Comparison of ENCODE assay signal across 16 cellular contexts in the genomic region with DNA sequence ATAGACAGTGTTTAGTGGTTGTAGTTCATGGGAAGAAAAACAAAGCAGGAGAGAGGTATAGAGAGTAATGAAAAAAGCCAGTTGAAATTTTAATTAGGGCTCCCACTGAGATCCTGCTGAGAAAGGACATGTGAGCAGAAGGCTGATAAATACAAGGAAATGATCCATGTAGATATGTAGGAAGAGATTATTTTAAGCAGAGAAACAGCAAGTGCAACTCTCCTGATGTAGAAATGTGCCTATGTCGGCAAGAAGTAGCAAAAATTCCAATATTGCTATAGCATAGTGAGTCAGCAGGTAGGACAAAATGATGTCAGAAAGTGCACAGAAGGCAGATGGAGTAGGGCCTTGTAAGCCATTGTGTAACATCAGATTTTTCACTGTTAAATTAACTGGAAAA.
A peak's percentile ranks its signal among the peaks of the same experiment; 100 is the strongest.
DNase-seq lines count a peak whose midpoint lies in the region; ATAC-seq, FAIRE-seq and TF ChIP-seq lines count a peak whose summit lies in the region.
"Had no signal": no experiment of that assay in that cellular context is flagged by ENCODE, and none has a peak within 500 bp of the region (broad histone marks: within the 10 kb centered on the region; RNA-seq: fewer than 3 reads in every experiment).

No MANE protein-coding gene starts in this region.

- no peak overlapping the region for H3K4me2 ChIP-seq in A549

- POLR2A ChIA-PET in A549 (lab: Yijun Ruan, JAX), result no interaction called here

- intact Hi-C loops in adrenal gland (cut with DNase I), result no loop called here

- H3K4me1 ChIP-seq in A549, result peaks cover 3% of the 10 kb centered on the region; the same call in 1 of the 3 replicates
- H3K4me1 ChIP-seq in adrenal gland (replicated peaks in 1 of 2), result no peaks in the 10 kb centered on the region

- peak in 1 of 2 experiments; percentile 38 for DNase-seq in A549 (ENCODE audit: low read depth in 1 of 2, low spot score in 1 of 2)
- peak; percentile 19 for DNase-seq in HS-5 (ENCODE audit: low read depth)
- peak; percentile 46 for DNase-seq in NCI-H748 (lab: John Stamatoyannopoulos, UW; ENCODE audit: unreplicated experiment)
- DNase-seq in fibroblast of pulmonary artery (ENCODE audit: low read depth), result peak; percentile 4
- DNase-seq in adrenal gland, result no peak
- DNase-seq in NCI-H1092 treated with DMSO at 0.1 percent for 48 hours (lab: John Stamatoyannopoulos, UW), result no peak
- DNase-seq in MG63, result no peak
- DNase-seq in NAMALWA (ENCODE audit: low spot score), result no peak
- DNase-seq: activated CD4-positive, alpha-beta memory T cell treated with anti-CD3 and anti-CD28 coated beads, Interleukin-2, amount 10 ng/mL, durations not matched to agents 7 days and 5 days; activated T-cell treated with anti-CD3 and anti-CD28 coated beads, Interleukin-2, amount 50 U/mL, for 72 hours; central memory CD4-positive, alpha-beta T cell; foreskin fibroblast; naive thymus-derived CD4-positive, alpha-beta T cell; stimulated activated CD4-positive, alpha-beta T cell treated with anti-CD3 and anti-CD28 coated beads, Interleukin-15, amount 100 ng/mL, for 24 hours; stimulated activated naive CD8-positive, alpha-beta T cell treated with anti-CD3 and anti-CD28 coated beads, Interleukin-15, amount 100 ng/mL, for 72 hours had no signal

- no peaks in the 10 kb centered on the region for H3K27me3 ChIP-seq in adrenal gland
- H3K27me3 ChIP-seq in MG63, result no peaks in the 10 kb centered on the region

- no peak for ATAC-seq in A549
- ATAC-seq: activated T-cell treated with anti-CD3 and anti-CD28 coated beads, Interleukin-2, amount 50 U/mL, for 72 hours; naive thymus-derived CD4-positive, alpha-beta T cell; SK-N-SH treated with all-trans-retinoic acid at 6 μM for 48 hours; stimulated activated naive CD8-positive, alpha-beta T cell treated with anti-CD3 and anti-CD28 coated beads, Interleukin-15, amount 100 ng/mL, for 72 hours had no signal

- no peak overlapping the region for H3K27ac ChIP-seq in A549
- H3K27ac ChIP-seq in adrenal gland, result no peak overlapping the region

- no peak for TF ChIP-seq EP300 in A549 (IDR thresholded peaks at IDR 0.05)

- no peak for FAIRE-seq in A549 (lab: Jason Lieb, UNC)

- H3K9me3 ChIP-seq in A549 (no peaks in the 10 kb centered on the region), adrenal gland (replicated peaks in 1 of 3) (no peaks in the 10 kb centered on the region), MG63 (no peaks in the 10 kb centered on the region)

- CTCF ChIA-PET in A549 (lab: Yijun Ruan, JAX), result no interaction called here

- TF ChIP-seq POLR2A in A549 (IDR thresholded peaks at IDR 0.05; ENCODE audit: low read length), result no peak
- no peak for TF ChIP-seq POLR2A in adrenal gland (IDR thresholded peaks at IDR 0.05)

- TF ChIP-seq CTCF in A549 (IDR thresholded peaks at IDR 0.05) (no peak), fibroblast of pulmonary artery (IDR thresholded peaks at IDR 0.05; ENCODE audit: low read length, missing control alignments) (no peak), adrenal gland (IDR thresholded peaks at IDR 0.05) (no peak)

- 0% methylated on average over 1 of the region's 1 CpG for WGBS in A549 (ENCODE audit: missing lambda C conversion rate)
- WGBS in adrenal gland, 4 donors, result 50 to 71% (median 58%) methylated on average over 1 of the region's 1 CpG

- no peak for TF ChIP-seq RAD21 in A549 (conservative IDR thresholded peaks at IDR 0.05 in 1 of 2, IDR thresholded peaks at IDR 0.05 in 1 of 2)

- H3K4me3 ChIP-seq in A549 (no peak overlapping the region), fibroblast of pulmonary artery (replicated peaks; ENCODE audit: low read depth, low read length) (no peak overlapping the region), adrenal gland (no peak overlapping the region), MG63 (no peak overlapping the region)

- H3K36me3 ChIP-seq in adrenal gland (replicated peaks in 1 of 2) (no peaks in the 10 kb centered on the region), MG63 (no peaks in the 10 kb centered on the region)

TF ChIP-seq in A549, 52 proteins besides CTCF, POLR2A, EP300 and RAD21:
- TF ChIP-seq MAFK (IDR thresholded peaks at IDR 0.05; ENCODE audit: partially characterized antibody) (peak; percentile 61), TP53 (CRISPR knock-in tag; IDR thresholded peaks at IDR 0.05) (no peak), FOSB (CRISPR knock-in tag; IDR thresholded peaks at IDR 0.05) (no peak), NPAS2 (CRISPR knock-in tag; IDR thresholded peaks at IDR 0.05; ENCODE audit: borderline replicate concordance) (no peak)

Comparison
In these comparisons a context has a peak if more than half of its experiments do, and no peak if none do; other contexts are left out.
1. DNase-seq: peak in HS-5 (single experiment), NCI-H748 (single experiment) and fibroblast of pulmonary artery (single experiment); none in adrenal gland (0 of 7), NCI-H1092 treated with DMSO at 0.1 percent for 48 hours (single experiment), MG63 (single experiment) and NAMALWA (single experiment).